ENCODE assay signal across 13 cellular contexts in genomic region chr17:37430051-37430591, GRCh38. TPM values are rescaled to one million over a fixed set of nuclear protein-coding genes. Genes with fewer than 3 reads are reported as not detected.
A peak's percentile ranks its signal among the peaks of the same experiment; 100 is the strongest.
DNase-seq lines count a peak whose midpoint lies in the region; TF ChIP-seq lines count a peak whose summit lies in the region.
"Had no signal": no experiment of that assay in that cellular context is flagged by ENCODE, and none has a peak within 500 bp of the region (broad histone marks: within the 10 kb centered on the region; RNA-seq: fewer than 3 reads in every experiment).

No MANE protein-coding gene starts in this region.

- TF ChIP-seq POLR2A in esophagus squamous epithelium (IDR thresholded peaks at IDR 0.05) (no peak), lower leg skin (IDR thresholded peaks at IDR 0.05) (no peak)

- H3K36me3 Mint-ChIP-seq in activated CD4-positive, alpha-beta T cell treated with anti-CD3 and anti-CD28 coated beads, Interleukin-2, amount 10 ng/mL, durations not matched to agents 24 days and 14 days (ENCODE audit: low read depth), result peaks cover 43% of the 10 kb centered on the region

- H3K4me3 ChIP-seq in SK-N-MC, result no peak overlapping the region
- no peak overlapping the region for H3K4me3 ChIP-seq in esophagus squamous epithelium
- H3K4me3 ChIP-seq in lower leg skin (ENCODE audit: low read depth, poor library complexity, severe bottlenecking), result no peak overlapping the region
- H3K4me3 ChIP-seq: body of pancreas had no signal

- no peaks in the 10 kb centered on the region for H3K27me3 ChIP-seq in esophagus squamous epithelium
- H3K27me3 ChIP-seq: body of pancreas had no signal

- no peak for TF ChIP-seq CTCF in esophagus squamous epithelium (IDR thresholded peaks at IDR 0.05)
- TF ChIP-seq CTCF in lower leg skin (IDR thresholded peaks at IDR 0.05), result no peak

- H3K9me3 ChIP-seq in SK-N-MC (ENCODE audit: low read depth, low read length) (no peaks in the 10 kb centered on the region), esophagus squamous epithelium (no peaks in the 10 kb centered on the region)
- H3K9me3 ChIP-seq: body of pancreas had no signal

- H3K27ac ChIP-seq in SK-N-MC, result peak overlapping the region; percentile 80
- peak overlapping the region; percentile 63 to 89 (median 82) for H3K27ac ChIP-seq in esophagus squamous epithelium
- H3K27ac ChIP-seq: body of pancreas had no signal

- H3K27ac Mint-ChIP-seq in activated CD4-positive, alpha-beta T cell treated with anti-CD3 and anti-CD28 coated beads, Interleukin-2, amount 10 ng/mL, durations not matched to agents 24 days and 14 days, result peak overlapping the region; percentile 93

- H3K9ac ChIP-seq in SK-N-MC (ENCODE audit: insufficient read length), result peak overlapping the region; percentile 23

- peak; percentile 59 for DNase-seq in activated CD4-positive, alpha-beta T cell treated with anti-CD3 and anti-CD28 coated beads, Interleukin-2, amount 10 ng/mL, durations not matched to agents 24 days and 14 days
- no peak for DNase-seq in activated CD4-positive, alpha-beta T cell treated with anti-CD3 and anti-CD28 coated beads for 48 hours
- DNase-seq in SK-N-MC (ENCODE audit: low read depth, low spot score) (no peak), esophagus squamous epithelium (lab: John Stamatoyannopoulos, UW) (no peak), stromal cell of bone marrow (ENCODE audit: low read depth) (peak; percentile 82), NCI-H345 treated with DMSO at 0.1 percent for 48 hours (lab: John Stamatoyannopoulos, UW; ENCODE audit: unreplicated experiment) (no peak), COLO829 (ENCODE audit: low spot score) (no peak), lower leg skin (ENCODE audit: low spot score in 2 of 2) (no peak)
- DNase-seq: body of pancreas, hippocampal formation, NCI-H526 treated with DMSO at 0.1 percent for 48 hours had no signal

- peaks cover 83% of the 10 kb centered on the region for H3K36me3 ChIP-seq in SK-N-MC (ENCODE audit: insufficient read depth, low read length)
- H3K36me3 ChIP-seq in esophagus squamous epithelium, result peaks cover 2 to 71% (median 8%) of the 10 kb centered on the region in 3 donors

- H3K4me1 ChIP-seq in esophagus squamous epithelium, result peaks cover 0 to 25% (median 0%) of the 10 kb centered on the region in 3 donors
- H3K4me1 ChIP-seq: body of pancreas had no signal

- intact Hi-C loops in activated CD4-positive, alpha-beta T cell treated with anti-CD3 and anti-CD28 coated beads, Interleukin-2, amount 10 ng/mL, durations not matched to agents 24 days and 14 days (cut with micrococcal nuclease), result loop anchor here (1.0 kb wide), 1 partner anchor 58 kb away; no protein-coding TSS in a partner anchor
- intact Hi-C loops in esophagus squamous epithelium (cut with DNase I), result no loop called here
- intact Hi-C loops in lower leg skin (cut with DNase I; ENCODE audit: low total_unique reads), result no loop called here

- 20 to 24% methylated on average over 1 of the region's 1 CpG for WGBS in esophagus squamous epithelium, 2 donors
- WGBS in lower leg skin, 2 donors, result 23 to 32% methylated on average over 1 of the region's 1 CpG

- H3K9me3 Mint-ChIP-seq in activated CD4-positive, alpha-beta T cell treated with anti-CD3 and anti-CD28 coated beads, Interleukin-2, amount 10 ng/mL, durations not matched to agents 24 days and 14 days, result no peaks in the 10 kb centered on the region
- H3K9me3 Mint-ChIP-seq: neural crest cell had no signal

- peaks cover 27% of the 10 kb centered on the region for H3K4me1 Mint-ChIP-seq in activated CD4-positive, alpha-beta T cell treated with anti-CD3 and anti-CD28 coated beads, Interleukin-2, amount 10 ng/mL, durations not matched to agents 24 days and 14 days
- H3K4me1 Mint-ChIP-seq: neural crest cell had no signal

- peak overlapping the region; percentile 52 for H3K4me3 Mint-ChIP-seq in activated CD4-positive, alpha-beta T cell treated with anti-CD3 and anti-CD28 coated beads, Interleukin-2, amount 10 ng/mL, durations not matched to agents 24 days and 14 days
- H3K4me3 Mint-ChIP-seq: neural crest cell had no signal

- no peaks in the 10 kb centered on the region for H3K27me3 Mint-ChIP-seq in activated CD4-positive, alpha-beta T cell treated with anti-CD3 and anti-CD28 coated beads, Interleukin-2, amount 10 ng/mL, durations not matched to agents 24 days and 14 days

RNA-seq across cellular contexts. Expression of gene TADA2A, which starts 23.4 kb away (rescaled TPM):
- 43.2 and 46.7 TPM in 2 replicates for total RNA-seq in activated CD4-positive, alpha-beta T cell treated with anti-CD3 and anti-CD28 coated beads, Interleukin-2, amount 10 ng/mL, durations not matched to agents 24 days and 14 days
- total RNA-seq in esophagus squamous epithelium, result 1 to 10 TPM; 6.7 to 8.9 (median 7.6) TPM
- 10 to 100 TPM; 10.2 to 17.4 (median 14.4) TPM for total RNA-seq in lower leg skin

RNA-seq across cellular contexts. Expression of gene ACACA, which starts 23.5 kb away (rescaled TPM):
- 120 and 122 TPM in 2 replicates for total RNA-seq in activated CD4-positive, alpha-beta T cell treated with anti-CD3 and anti-CD28 coated beads, Interleukin-2, amount 10 ng/mL, durations not matched to agents 24 days and 14 days
- total RNA-seq in esophagus squamous epithelium (10 to 100 TPM; 34.5 to 81.0 (median 55.8) TPM), lower leg skin (10 to 100 TPM; 24.2 to 35.7 (median 31.0) TPM)

RNA-seq across cellular contexts. Expression of gene C17orf78, which starts 54.3 kb away (rescaled TPM):
- not detected in 2 replicates for total RNA-seq in activated CD4-positive, alpha-beta T cell treated with anti-CD3 and anti-CD28 coated beads, Interleukin-2, amount 10 ng/mL, durations not matched to agents 24 days and 14 days
- total RNA-seq in esophagus squamous epithelium (not detected), lower leg skin (not detected)
- total RNA-seq: body of pancreas, H1, neural crest cell had no signal

RNA-seq across cellular contexts. Expression of gene DUSP14, which starts 59.6 kb away (rescaled TPM):
- 18.7 and 20.2 TPM in 2 replicates for total RNA-seq in activated CD4-positive, alpha-beta T cell treated with anti-CD3 and anti-CD28 coated beads, Interleukin-2, amount 10 ng/mL, durations not matched to agents 24 days and 14 days
- total RNA-seq in esophagus squamous epithelium, result 10 to 100 TPM; 11.4 to 28.8 (median 20.4) TPM
- total RNA-seq in lower leg skin, result 100 to 1,000 TPM in 3 of 4 donors, 10 to 100 TPM in 1; 76.5 to 133 (median 115) TPM

Comparison
In these comparisons a context has a peak if more than half of its experiments do, and no peak if none do; other contexts are left out.
1. DNase-seq: peak in activated CD4-positive, alpha-beta T cell treated with anti-CD3 and anti-CD28 coated beads, Interleukin-2, amount 10 ng/mL, durations not matched to agents 24 days and 14 days (single experiment) and stromal cell of bone marrow (single experiment); none in activated CD4-positive, alpha-beta T cell treated with anti-CD3 and anti-CD28 coated beads for 48 hours (single experiment), SK-N-MC (single experiment), esophagus squamous epithelium (single experiment), NCI-H345 treated with DMSO at 0.1 percent for 48 hours (single experiment), COLO829 (single experiment) and lower leg skin (0 of 2).